In the genomic region with DNA sequence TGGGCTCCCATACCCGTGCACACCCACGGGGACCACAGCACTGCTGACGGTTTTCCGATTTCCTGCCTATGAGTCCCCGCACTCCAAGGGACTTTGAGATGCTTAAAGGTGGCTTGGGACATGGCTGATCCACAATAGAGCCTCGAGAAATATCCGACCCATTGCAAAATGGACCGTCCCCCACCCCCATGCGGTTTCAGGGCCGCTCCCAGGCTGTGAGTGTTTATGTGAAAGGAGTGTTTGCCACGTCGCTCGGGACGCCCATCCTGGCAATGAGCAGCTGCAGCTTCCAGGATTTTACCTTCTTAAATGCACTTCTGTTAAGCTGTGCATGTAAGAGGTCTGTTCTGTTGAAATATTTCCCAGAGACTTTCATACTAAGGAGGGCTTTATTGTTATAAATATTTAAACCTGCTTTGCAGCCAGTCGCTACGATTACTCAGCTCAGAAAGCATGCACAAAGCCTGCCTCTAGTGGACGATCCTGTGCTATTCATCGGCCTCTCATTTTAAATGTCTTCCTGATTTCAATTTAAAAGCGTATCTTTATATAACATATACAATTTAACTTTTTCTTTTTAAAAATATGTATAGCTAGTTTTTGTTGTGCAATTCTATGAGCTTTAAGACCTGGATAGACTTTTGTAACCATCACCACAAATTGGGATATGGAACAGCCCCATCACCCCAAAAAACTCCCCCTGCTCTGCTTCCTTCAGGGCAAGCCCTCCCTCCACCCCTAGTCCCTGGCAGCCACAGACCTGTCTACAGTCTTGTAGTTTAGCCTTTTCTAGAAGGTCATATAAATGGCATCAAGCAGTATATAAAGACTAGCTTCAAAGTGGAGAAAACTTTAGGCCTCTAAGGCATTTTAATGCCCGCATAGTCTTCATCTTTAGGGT, we compare ENCODE assay signal across 12 cellular contexts.
DNase-seq lines count a peak whose midpoint lies in the region; ATAC-seq, FAIRE-seq and TF ChIP-seq lines count a peak whose summit lies in the region.
"Had no signal": no experiment of that assay in that cellular context is flagged by ENCODE, and none has a peak within 500 bp of the region (broad histone marks: within the 10 kb centered on the region; RNA-seq: fewer than 3 reads in every experiment).

No MANE protein-coding gene starts in this region.

- no peaks in the 10 kb centered on the region for H3K4me1 ChIP-seq in KMS-11 (ENCODE audit: low read depth, poor library complexity, severe bottlenecking)
- H3K4me1 ChIP-seq: vagina had no signal

- H3K27me3 ChIP-seq in KMS-11 (ENCODE audit: insufficient read depth, low read depth): no peaks in the 10 kb centered on the region
- H3K27me3 ChIP-seq: vagina had no signal

- ATAC-seq in GM19455 (IDR thresholded peaks at IDR 0.05; ENCODE audit: unreplicated experiment): no peak
- ATAC-seq: WTC11 had no signal

- H3K36me3 ChIP-seq in KMS-11 (ENCODE audit: insufficient read depth): no peaks in the 10 kb centered on the region
- H3K36me3 ChIP-seq: vagina had no signal

- H3K9ac ChIP-seq in KMS-11: no peak overlapping the region

- DNase-seq in Ammon's horn (ENCODE audit: low spot score): peak; percentile 73
- no peak for DNase-seq in astrocyte of the cerebellum (ENCODE audit: low read depth)
- peak; percentile 70 for DNase-seq in midbrain (lab: John Stamatoyannopoulos, UW)
- no peak for DNase-seq in activated effector memory CD4-positive, alpha-beta T cell treated with anti-CD3 and anti-CD28 coated beads, Interleukin-2, amount 50 U/mL, for 16 hours
- no peak for DNase-seq in kidney glomerular epithelial cell (lab: John Stamatoyannopoulos, UW)
- DNase-seq in GM12892 (ENCODE audit: insufficient read length): no peak
- DNase-seq: activated T-cell treated with anti-CD3 and anti-CD28 coated beads, Interleukin-2, amount 50 U/mL, for 48 hours; NCI-H1436 had no signal

- in situ Hi-C loops in astrocyte of the cerebellum (cut with HindIII; ENCODE audit: low sequenced_read_pairs): no loop called here

- H3K4me3 ChIP-seq in KMS-11 (IDR thresholded peaks at IDR 0.05; ENCODE audit: insufficient read depth, low read depth, low read length): no peak overlapping the region
- H3K4me3 ChIP-seq in astrocyte of the cerebellum (ENCODE audit: low read depth, low read length): no peak overlapping the region
- H3K4me3 ChIP-seq: vagina had no signal

- no peak overlapping the region for H3K4me2 ChIP-seq in KMS-11

- no peaks in the 10 kb centered on the region for H3K79me2 ChIP-seq in KMS-11 (ENCODE audit: insufficient read depth, low read depth)

- TF ChIP-seq CTCF in KMS-11 (conservative IDR thresholded peaks at IDR 0.05; ENCODE audit: low read depth, low read length) (peak; percentile 31; the same call in 1 of the 2 replicates), astrocyte of the cerebellum (IDR thresholded peaks at IDR 0.05; ENCODE audit: low read depth, low read length, missing control alignments) (peak; percentile 28)

- TF ChIP-seq POLR2A in GM12892 (IDR thresholded peaks at IDR 0.05; ENCODE audit: low read depth, low read length): no peak

- no peak overlapping the region for H3K27ac ChIP-seq in KMS-11
- H3K27ac ChIP-seq: vagina had no signal

- H2AFZ ChIP-seq in KMS-11 (ENCODE audit: low read depth): no peak overlapping the region

- FAIRE-seq in GM12892 (lab: Jason Lieb, UNC): no peak

- H4K20me1 ChIP-seq in KMS-11 (ENCODE audit: insufficient read depth): no peaks in the 10 kb centered on the region

Comparison
In these comparisons a context has a peak if more than half of its experiments do, and no peak if none do; other contexts are left out.
1. DNase-seq: peak in Ammon's horn (single experiment) and midbrain (single experiment); none in astrocyte of the cerebellum (single experiment), activated effector memory CD4-positive, alpha-beta T cell treated with anti-CD3 and anti-CD28 coated beads, Interleukin-2, amount 50 U/mL, for 16 hours (single experiment), kidney glomerular epithelial cell (single experiment) and GM12892 (single experiment).